26 cellular contexts compared by ENCODE assay signal in genomic region chr7:71933426-71933825, GRCh38.
"Had no signal": no experiment of that assay in that cellular context is flagged by ENCODE, and none has a peak within 500 bp of the region (broad histone marks: within the 10 kb centered on the region; RNA-seq: fewer than 3 reads in every experiment).

No MANE protein-coding gene starts in this region.

- DNase-seq: activated effector memory CD4-positive, alpha-beta T cell treated with anti-CD3 and anti-CD28 coated beads, Interleukin-2, amount 50 U/mL, for 16 hours; activated effector memory CD4-positive, alpha-beta T cell treated with Interleukin-2 at 50 U/mL for 16 hours; activated gamma-delta T cell; activated gamma-delta T cell treated with Interleukin-2 at 50 U/mL for 16 hours; activated naive CD4-positive, alpha-beta T cell; activated naive CD4-positive, alpha-beta T cell treated with anti-CD3 and anti-CD28 coated beads for 36 hours; activated naive CD4-positive, alpha-beta T cell treated with anti-CD3 and anti-CD28 coated beads, Interleukin-2, amount 10 ng/mL, durations not matched to agents 7 days and 5 days; activated naive CD4-positive, alpha-beta T cell treated with anti-CD3 and anti-CD28 coated beads, Interleukin-2, amount 50 U/mL, for 16 hours; activated naive CD4-positive, alpha-beta T cell treated with Interleukin-2 at 50 U/mL for 16 hours; activated naive CD8-positive, alpha-beta T cell treated with anti-CD3 and anti-CD28 coated beads for 36 hours; activated naive CD8-positive, alpha-beta T cell treated with anti-CD3 and anti-CD28 coated beads, Interleukin-2, amount 10 ng/mL, durations not matched to agents 7 days and 5 days; activated naive CD8-positive, alpha-beta T cell treated with anti-CD3 and anti-CD28 coated beads, Interleukin-2, amount 50 U/mL, for 24 hours; activated T-cell treated with anti-CD3 and anti-CD28 coated beads, Interleukin-2, amount 50 U/mL, for 1 hour; activated T-cell treated with anti-CD3 and anti-CD28 coated beads, Interleukin-2, amount 50 U/mL, for 24 hours; activated T-cell treated with anti-CD3 and anti-CD28 coated beads, Interleukin-2, amount 50 U/mL, for 4 hours; activated T-cell treated with anti-CD3 and anti-CD28 coated beads, Interleukin-2, amount 50 U/mL, for 48 hours; activated T-cell treated with anti-CD3 and anti-CD28 coated beads, Interleukin-2, amount 50 U/mL, for 72 hours; adrenal gland; amniotic stem cell; amygdala; anterior cingulate cortex; aorta; body of pancreas; brain microvascular endothelial cell; central memory CD4-positive, alpha-beta T cell; cerebellar nuclear complex had no signal
